ENCODE assay signal across 1 cellular context in the genomic region with DNA sequence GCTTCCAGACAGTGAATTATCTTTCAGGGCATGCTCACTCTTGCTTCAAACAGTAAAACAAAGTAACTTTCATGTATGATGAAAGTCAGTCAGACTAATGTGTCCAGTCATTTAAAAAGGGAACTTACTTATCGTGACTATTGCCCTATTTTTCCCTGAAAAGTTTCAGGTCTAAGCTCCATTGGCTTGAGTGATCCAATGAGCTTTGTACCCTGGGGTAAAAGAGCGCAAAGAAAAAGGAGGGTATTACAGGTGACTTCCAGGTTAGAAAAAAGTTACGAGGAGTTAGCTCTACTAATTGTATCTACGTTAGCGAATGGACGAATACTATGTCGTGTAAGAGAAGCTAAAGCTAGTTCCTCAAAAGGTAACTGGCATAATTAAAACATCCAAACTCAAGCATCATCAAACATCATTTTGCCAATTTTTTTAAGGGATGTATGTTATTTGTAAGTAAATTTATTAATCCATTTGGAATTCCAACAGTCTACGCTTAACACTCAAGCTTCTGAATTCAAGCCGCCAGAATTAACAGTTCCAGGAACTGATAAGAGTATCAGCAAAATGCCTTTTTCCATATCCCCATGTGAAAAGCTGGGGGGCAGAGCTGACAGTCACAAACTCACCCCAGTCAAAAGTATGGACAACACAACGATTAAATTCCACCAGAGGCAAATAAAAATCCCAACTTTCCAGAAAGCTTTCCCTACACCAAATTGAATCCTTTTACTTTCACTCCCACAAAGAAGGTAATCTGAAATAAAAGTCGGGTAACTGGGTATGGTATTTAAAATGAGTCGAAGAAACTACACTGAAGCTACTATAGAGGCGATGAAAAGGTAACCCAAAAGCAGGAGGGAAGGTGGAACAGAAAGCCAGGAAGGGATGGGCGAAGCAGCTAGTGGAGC.
TF ChIP-seq lines count a peak whose summit lies in the region.

No MANE protein-coding gene starts in this region.

TF ChIP-seq in H1, 55 proteins besides CTCF, POLR2A, EP300 and RAD21 (continued from another document):
- no peak; a peak in 1 of 4 replicates for TF ChIP-seq SIN3A (conservative IDR thresholded peaks at IDR 0.05 in 1 of 2, IDR thresholded peaks at IDR 0.05 in 1 of 2; ENCODE audit: low read depth in 1 of 2, low read length in 2 of 2)
- no peak for TF ChIP-seq KDM1A (IDR thresholded peaks at IDR 0.05; ENCODE audit: borderline replicate concordance, low read length)
- TF ChIP-seq HDAC6 (IDR thresholded peaks at IDR 0.05; ENCODE audit: low read depth, low read length), result no peak
- TF ChIP-seq TAF1 (IDR thresholded peaks at IDR 0.05; ENCODE audit: low read depth, low read length), result no peak
- TF ChIP-seq TCF12 (IDR thresholded peaks at IDR 0.05; ENCODE audit: low read depth, low read length), result no peak
- TF ChIP-seq FOSL1 (IDR thresholded peaks at IDR 0.05; ENCODE audit: insufficient read depth, low read depth, low read length), result no peak
- TF ChIP-seq ZNF274 (IDR thresholded peaks at IDR 0.05; ENCODE audit: borderline replicate concordance, extremely low read depth, low read length), result no peak
- TF ChIP-seq KDM5A (IDR thresholded peaks at IDR 0.05; ENCODE audit: low read length), result no peak
